ENCODE assay signal across 13 cellular contexts in genomic region chr12:125287155-125287847, GRCh38.
DNase-seq lines count a peak whose midpoint lies in the region; ATAC-seq and TF ChIP-seq lines count a peak whose summit lies in the region.
"Had no signal": no experiment of that assay in that cellular context is flagged by ENCODE, and none has a peak within 500 bp of the region (broad histone marks: within the 10 kb centered on the region; RNA-seq: fewer than 3 reads in every experiment).

No MANE protein-coding gene starts in this region.

- no peak overlapping the region for H3K27ac Mint-ChIP-seq in endothelial cell (ENCODE audit: unreplicated experiment)
- H3K27ac Mint-ChIP-seq: H9 had no signal

- H3K27me3 ChIP-seq in MM.1S (replicated peaks; ENCODE audit: insufficient read depth, low read length), result no peaks in the 10 kb centered on the region
- H3K27me3 ChIP-seq: stomach had no signal

- H3K4me1 ChIP-seq in MM.1S (ENCODE audit: low read length), result no peaks in the 10 kb centered on the region
- H3K4me1 ChIP-seq: stomach had no signal

- 75 to 76% methylated on average over 5 of the region's 5 CpGs for WGBS in lower leg skin, 2 donors

- peak overlapping the region; percentile 47; the same call in 1 of the 2 replicates for H3K4me2 ChIP-seq in MM.1S (ENCODE audit: low read depth, low read length)
- H3K4me2 ChIP-seq: SK-N-SH had no signal

- no peaks in the 10 kb centered on the region for H3F3A ChIP-seq in MM.1S (ENCODE audit: insufficient read depth, low read length)

- ATAC-seq in GM18867 (IDR thresholded peaks at IDR 0.05; ENCODE audit: unreplicated experiment) (peak; percentile 96), GM21390 (IDR thresholded peaks at IDR 0.05; ENCODE audit: unreplicated experiment) (peak; percentile 85), HG02981 (IDR thresholded peaks at IDR 0.05; ENCODE audit: unreplicated experiment) (peak; percentile 58)

- intact Hi-C loops in lower leg skin (cut with DNase I; ENCODE audit: low total_unique reads), result no loop called here

- H3K9me2 ChIP-seq in MM.1S (replicated peaks; ENCODE audit: insufficient read depth, low read length), result no peaks in the 10 kb centered on the region
- H3K9me2 ChIP-seq: SK-N-SH had no signal

- TF ChIP-seq CTCF in MM.1S (IDR thresholded peaks at IDR 0.05; ENCODE audit: low read length) (no peak), endothelial cell (IDR thresholded peaks at IDR 0.05; ENCODE audit: unreplicated experiment) (no peak), lower leg skin (IDR thresholded peaks at IDR 0.05) (no peak)

- no peaks in the 10 kb centered on the region for H3K36me3 Mint-ChIP-seq in endothelial cell (ENCODE audit: low read depth, unreplicated experiment)

- H3K79me2 ChIP-seq in MM.1S (ENCODE audit: low read length), result no peaks in the 10 kb centered on the region

- DNase-seq in MM.1S, result peak; percentile 43
- DNase-seq in endothelial cell (ENCODE audit: low spot score), result no peak
- no peak for DNase-seq in SKM-1 (lab: John Stamatoyannopoulos, UW; ENCODE audit: unreplicated experiment)
- no peak for DNase-seq in NCI-H187 (lab: John Stamatoyannopoulos, UW)
- DNase-seq in lower leg skin (ENCODE audit: low spot score in 2 of 2), result no peak
- DNase-seq: H9, NCI-H2107, SK-N-SH, stomach, WERI-Rb-1 had no signal

- no peaks in the 10 kb centered on the region for H3K36me3 ChIP-seq in MM.1S (replicated peaks; ENCODE audit: insufficient read depth, low read length)
- H3K36me3 ChIP-seq: stomach, WERI-Rb-1 had no signal

- no peak overlapping the region for H2AFZ ChIP-seq in MM.1S (ENCODE audit: low read length)

- H3K4me3 ChIP-seq in MM.1S (ENCODE audit: low read length), result peak overlapping the region; percentile 27; the same call in 1 of the 2 replicates
- no peak overlapping the region for H3K4me3 ChIP-seq in lower leg skin (ENCODE audit: low read depth, poor library complexity, severe bottlenecking)
- H3K4me3 ChIP-seq: stomach had no signal

- H3K9ac ChIP-seq in MM.1S (ENCODE audit: low read length), result no peak overlapping the region
- H3K9ac ChIP-seq: SK-N-SH had no signal

- no peaks in the 10 kb centered on the region for H3K9me3 Mint-ChIP-seq in endothelial cell (ENCODE audit: unreplicated experiment)

- H4K20me1 ChIP-seq in MM.1S (ENCODE audit: insufficient read depth, low read length), result no peaks in the 10 kb centered on the region

- no peak overlapping the region for H3K27ac ChIP-seq in MM.1S (ENCODE audit: low read length)
- H3K27ac ChIP-seq: stomach, WERI-Rb-1 had no signal

- no peak overlapping the region for H3K4me3 Mint-ChIP-seq in endothelial cell (ENCODE audit: unreplicated experiment)
- H3K4me3 Mint-ChIP-seq: H9 had no signal

- no peak for TF ChIP-seq POLR2A in lower leg skin (IDR thresholded peaks at IDR 0.05)

- H3K27me3 Mint-ChIP-seq in endothelial cell (ENCODE audit: unreplicated experiment), result peaks cover 1% of the 10 kb centered on the region

- H3K4me1 Mint-ChIP-seq in endothelial cell (ENCODE audit: unreplicated experiment), result no peaks in the 10 kb centered on the region

- H3K9me3 ChIP-seq in MM.1S (replicated peaks; ENCODE audit: insufficient read depth, low read length), result no peaks in the 10 kb centered on the region
- H3K9me3 ChIP-seq: SK-N-SH, stomach had no signal
